In genomic region chr10:126160971-126161630, GRCh38 we compare ENCODE assay signal across 10 cellular contexts.
A peak's percentile ranks its signal among the peaks of the same experiment; 100 is the strongest.
DNase-seq lines count a peak whose midpoint lies in the region; FAIRE-seq and TF ChIP-seq lines count a peak whose summit lies in the region.
"Had no signal": no experiment of that assay in that cellular context is flagged by ENCODE, and none has a peak within 500 bp of the region (broad histone marks: within the 10 kb centered on the region; RNA-seq: fewer than 3 reads in every experiment).

No MANE protein-coding gene starts in this region.

- FAIRE-seq in D721Med (lab: Jason Lieb, UNC): no peak

- H3K4me3 ChIP-seq in astrocyte of the cerebellum (ENCODE audit: low read depth, low read length) (no peak overlapping the region), liver (ENCODE audit: low read depth in 1 of 3, low read length in 3 of 3) (no peak overlapping the region), Peyer's patch (no peak overlapping the region)

- no peaks in the 10 kb centered on the region for H3K36me3 ChIP-seq in liver (ENCODE audit: control insufficient read depth in 4 of 4, insufficient read depth in 3 of 4, low read depth in 1 of 4, low read length in 3 of 4)
- no peaks in the 10 kb centered on the region for H3K36me3 ChIP-seq in Peyer's patch

- H3K9ac ChIP-seq in liver (ENCODE audit: low read depth in 1 of 2, low read length in 2 of 2): no peak overlapping the region

- TF ChIP-seq POLR2A in Peyer's patch (IDR thresholded peaks at IDR 0.05): no peak

- 56% methylated on average over 10 of the region's 10 CpGs for WGBS in liver

- in situ Hi-C loops in astrocyte of the cerebellum (cut with HindIII; ENCODE audit: low sequenced_read_pairs): no loop called here

- H3K27me3 ChIP-seq in liver (ENCODE audit: control insufficient read depth in 4 of 4, insufficient read depth in 4 of 4, low read length in 3 of 4) (no peaks in the 10 kb centered on the region), Peyer's patch (no peaks in the 10 kb centered on the region)

- no peak for DNase-seq in D721Med (ENCODE audit: insufficient read length, low spot score)
- DNase-seq in astrocyte of the cerebellum (ENCODE audit: low read depth): no peak
- no peak for DNase-seq in UCSD-AML1 (lab: John Stamatoyannopoulos, UW; ENCODE audit: unreplicated experiment)
- no peak for DNase-seq in Peyer's patch
- DNase-seq in activated naive CD4-positive, alpha-beta T cell (lab: John Stamatoyannopoulos, UW): no peak
- DNase-seq in ureter (ENCODE audit: low spot score): no peak
- DNase-seq: activated CD8-positive, alpha-beta T cell treated with anti-CD3 and anti-CD28 coated beads, Interleukin-2, amount 10 ng/mL, durations not matched to agents 7 days and 5 days; activated naive CD8-positive, alpha-beta T cell treated with anti-CD3 and anti-CD28 coated beads for 36 hours had no signal

- H3K9me3 ChIP-seq in liver (ENCODE audit: control insufficient read depth in 4 of 4, low read length in 3 of 4): no peaks in the 10 kb centered on the region
- H3K9me3 ChIP-seq in Peyer's patch: no peaks in the 10 kb centered on the region

- H3K27ac ChIP-seq in liver (ENCODE audit: low read depth in 1 of 2, low read length in 2 of 2) (no peak overlapping the region), Peyer's patch (no peak overlapping the region)

- H3K4me1 ChIP-seq in liver (ENCODE audit: control insufficient read depth in 4 of 4, insufficient read depth in 4 of 4, low read length in 3 of 4): no peaks in the 10 kb centered on the region
- H3K4me1 ChIP-seq in Peyer's patch: no peaks in the 10 kb centered on the region

- TF ChIP-seq CTCF in D721Med (IDR thresholded peaks at IDR 0.05; ENCODE audit: insufficient read depth, missing control alignments) (peak; percentile 22), LNCAP (IDR thresholded peaks at IDR 0.05) (peak; percentile 66), astrocyte of the cerebellum (IDR thresholded peaks at IDR 0.05; ENCODE audit: low read depth, low read length, missing control alignments) (peak; percentile 40), liver (IDR thresholded peaks at IDR 0.05; ENCODE audit: low read depth, low read length, missing input control) (peak; percentile 13), Peyer's patch (IDR thresholded peaks at IDR 0.05) (no peak)

- peak; percentile 33 to 65 for TF ChIP-seq RAD21 in liver (IDR thresholded peaks at IDR 0.05)

TF ChIP-seq in liver, 16 proteins besides CTCF, POLR2A, EP300 and RAD21:
- TF ChIP-seq HNF4A (conservative IDR thresholded peaks at IDR 0.05): no peak

Comparison
In these comparisons a context has a peak if more than half of its experiments do, and no peak if none do; other contexts are left out.
1. CTCF ChIP-seq: peak in D721Med (single experiment), LNCAP (single experiment), astrocyte of the cerebellum (single experiment) and liver (single experiment); none in Peyer's patch (0 of 6).